In genomic region chr7:47791682-47792081, GRCh38 we compare ENCODE assay signal across 15 cellular contexts.
"Had no signal": no experiment of that assay in that cellular context is flagged by ENCODE, and none has a peak within 500 bp of the region (broad histone marks: within the 10 kb centered on the region; RNA-seq: fewer than 3 reads in every experiment).

No MANE protein-coding gene starts in this region.

- H3K27me3 ChIP-seq: ascending aorta, esophagus muscularis mucosa, hepatocyte, right atrium auricular region, transverse colon had no signal

- ATAC-seq: activated CD8-positive, alpha-beta T cell treated with anti-CD3 and anti-CD28 coated beads, Interleukin-2, amount 10 ng/mL, durations not matched to agents 7 days and 5 days had no signal

- H3K79me2 ChIP-seq: hepatocyte had no signal

- DNase-seq: activated CD4-positive, alpha-beta T cell treated with anti-CD3 and anti-CD28 coated beads, Interleukin-2, amount 10 ng/mL, durations not matched to agents 7 days and 5 days; activated CD8-positive, alpha-beta T cell treated with anti-CD3 and anti-CD28 coated beads, Interleukin-2, amount 10 ng/mL, durations not matched to agents 7 days and 5 days; activated naive CD4-positive, alpha-beta T cell treated with anti-CD3 and anti-CD28 coated beads for 36 hours; activated T-cell treated with anti-CD3 and anti-CD28 coated beads, Interleukin-2, amount 50 U/mL, for 24 hours; effector CD4-positive, alpha-beta T cell; islet precursor cell; transverse colon had no signal

- H3K4me3 Mint-ChIP-seq: activated CD4-positive, alpha-beta T cell treated with anti-CD3 and anti-CD28 coated beads, Interleukin-2, amount 10 ng/mL, durations not matched to agents 7 days and 5 days; activated CD8-positive, alpha-beta T cell treated with anti-CD3 and anti-CD28 coated beads, Interleukin-2, amount 10 ng/mL, durations not matched to agents 7 days and 5 days; activated naive CD4-positive, alpha-beta T cell treated with anti-CD3 and anti-CD28 coated beads for 36 hours; activated T-cell treated with anti-CD3 and anti-CD28 coated beads, Interleukin-2, amount 50 U/mL, for 24 hours; stimulated activated naive CD8-positive, alpha-beta T cell treated with anti-CD3 and anti-CD28 coated beads, Interleukin-15, Interleukin-2, amounts not matched to agents 100 ng/mL and 50 ng/mL, for 24 hours had no signal

- H3K27me3 Mint-ChIP-seq: activated CD4-positive, alpha-beta T cell treated with anti-CD3 and anti-CD28 coated beads, Interleukin-2, amount 10 ng/mL, durations not matched to agents 7 days and 5 days; stimulated activated naive CD8-positive, alpha-beta T cell treated with anti-CD3 and anti-CD28 coated beads, Interleukin-15, Interleukin-2, amounts not matched to agents 100 ng/mL and 50 ng/mL, for 24 hours had no signal

- H3K4me1 Mint-ChIP-seq: activated CD4-positive, alpha-beta T cell treated with anti-CD3 and anti-CD28 coated beads, Interleukin-2, amount 10 ng/mL, durations not matched to agents 7 days and 5 days had no signal

- H3K27ac Mint-ChIP-seq: activated CD4-positive, alpha-beta T cell treated with anti-CD3 and anti-CD28 coated beads, Interleukin-2, amount 10 ng/mL, durations not matched to agents 7 days and 5 days; activated CD8-positive, alpha-beta T cell treated with anti-CD3 and anti-CD28 coated beads, Interleukin-2, amount 10 ng/mL, durations not matched to agents 7 days and 5 days; activated naive CD4-positive, alpha-beta T cell treated with anti-CD3 and anti-CD28 coated beads for 36 hours; activated T-cell treated with anti-CD3 and anti-CD28 coated beads, Interleukin-2, amount 50 U/mL, for 24 hours; stimulated activated naive CD8-positive, alpha-beta T cell treated with anti-CD3 and anti-CD28 coated beads, Interleukin-15, Interleukin-2, amounts not matched to agents 100 ng/mL and 50 ng/mL, for 24 hours had no signal

- H2AFZ ChIP-seq: hepatocyte had no signal

- H3K4me2 ChIP-seq: hepatocyte had no signal

- H3K27ac ChIP-seq: ascending aorta, esophagus muscularis mucosa, hepatocyte, prostate gland, right atrium auricular region, skin epidermis, transverse colon had no signal

- H3K9me3 Mint-ChIP-seq: activated CD4-positive, alpha-beta T cell treated with anti-CD3 and anti-CD28 coated beads, Interleukin-2, amount 10 ng/mL, durations not matched to agents 7 days and 5 days; activated naive CD4-positive, alpha-beta T cell treated with anti-CD3 and anti-CD28 coated beads for 36 hours; activated T-cell treated with anti-CD3 and anti-CD28 coated beads, Interleukin-2, amount 50 U/mL, for 24 hours; stimulated activated naive CD8-positive, alpha-beta T cell treated with anti-CD3 and anti-CD28 coated beads, Interleukin-15, Interleukin-2, amounts not matched to agents 100 ng/mL and 50 ng/mL, for 24 hours had no signal

- H3K9me3 ChIP-seq: ascending aorta, esophagus muscularis mucosa, prostate gland, right atrium auricular region, transverse colon had no signal

- H3K36me3 ChIP-seq: ascending aorta, prostate gland, right atrium auricular region, transverse colon had no signal

- H3K4me3 ChIP-seq: ascending aorta, esophagus muscularis mucosa, hepatocyte, lung, prostate gland, right atrium auricular region, skin epidermis, transverse colon had no signal
